In genomic region chr6:169619650-169620049, GRCh38 we compare ENCODE assay signal across 17 cellular contexts.
DNase-seq lines count a peak whose midpoint lies in the region; ATAC-seq and TF ChIP-seq lines count a peak whose summit lies in the region.
"Had no signal": no experiment of that assay in that cellular context is flagged by ENCODE, and none has a peak within 500 bp of the region (broad histone marks: within the 10 kb centered on the region; RNA-seq: fewer than 3 reads in every experiment).

No MANE protein-coding gene starts in this region.

- H3K9me3 ChIP-seq in RWPE2 (ENCODE audit: severe bottlenecking) (no peaks in the 10 kb centered on the region), skeletal muscle satellite cell (replicated peaks; ENCODE audit: low read length) (no peaks in the 10 kb centered on the region)
- H3K9me3 ChIP-seq: right atrium auricular region had no signal

- peak overlapping the region; percentile 55; the same call in 1 of the 2 replicates for H3K4me3 Mint-ChIP-seq in HFFc6
- H3K4me3 Mint-ChIP-seq in stimulated activated memory B cell treated with anti-CD40 and anti-IgM and Interleukin-4, amounts not matched to agents 10 μg/mL and 1 μg/mL and 100 μg/mL, for 72 hours: no peak overlapping the region
- H3K4me3 Mint-ChIP-seq: CD4-positive, CD25-positive, alpha-beta regulatory T cell; dendritic cell treated with granulocyte-macrophage colony-stimulating factor and Interleukin-4, amounts not matched to agents 40 ng/mL and 50 ng/mL, for 4 days; naive thymus-derived CD8-positive, alpha-beta T cell; stimulated activated naive B cell treated with anti-CD40 and anti-IgM and Interleukin-4, amounts not matched to agents 10 μg/mL and 1 μg/mL and 100 μg/mL, for 72 hours had no signal

- H3K27me3 Mint-ChIP-seq in HFFc6 (ENCODE audit: insufficient read depth): no peaks in the 10 kb centered on the region; the same call in none of the 2 replicates
- H3K27me3 Mint-ChIP-seq in stimulated activated memory B cell treated with anti-CD40 and anti-IgM and Interleukin-4, amounts not matched to agents 10 μg/mL and 1 μg/mL and 100 μg/mL, for 72 hours: no peaks in the 10 kb centered on the region
- H3K27me3 Mint-ChIP-seq: dendritic cell treated with granulocyte-macrophage colony-stimulating factor and Interleukin-4, amounts not matched to agents 40 ng/mL and 50 ng/mL, for 4 days; naive thymus-derived CD8-positive, alpha-beta T cell; stimulated activated naive B cell treated with anti-CD40 and anti-IgM and Interleukin-4, amounts not matched to agents 10 μg/mL and 1 μg/mL and 100 μg/mL, for 72 hours had no signal

- peaks cover 35% of the 10 kb centered on the region for H3K4me1 ChIP-seq in RWPE2 (ENCODE audit: insufficient read depth, poor library complexity, severe bottlenecking)
- H3K4me1 ChIP-seq in skeletal muscle satellite cell (ENCODE audit: control insufficient read depth, insufficient read depth, low read length): peaks cover 32% of the 10 kb centered on the region
- H3K4me1 ChIP-seq: right atrium auricular region had no signal

- H3K27me3 ChIP-seq in RWPE2 (ENCODE audit: insufficient read depth, poor library complexity, severe bottlenecking) (no peaks in the 10 kb centered on the region), skeletal muscle satellite cell (ENCODE audit: control insufficient read depth, insufficient read depth, low read length) (no peaks in the 10 kb centered on the region)
- H3K27me3 ChIP-seq: right atrium auricular region had no signal

- peak overlapping the region; percentile 65 for H3K4me2 ChIP-seq in skeletal muscle satellite cell (ENCODE audit: low read length)

- peak overlapping the region; percentile 40 for H3K9ac ChIP-seq in skeletal muscle satellite cell (ENCODE audit: low read depth, low read length)

- H3K36me3 Mint-ChIP-seq in HFFc6 (ENCODE audit: low read depth): peaks cover 32% of the 10 kb centered on the region
- peaks cover 40% of the 10 kb centered on the region for H3K36me3 Mint-ChIP-seq in stimulated activated memory B cell treated with anti-CD40 and anti-IgM and Interleukin-4, amounts not matched to agents 10 μg/mL and 1 μg/mL and 100 μg/mL, for 72 hours

- H3K36me3 ChIP-seq in RWPE2 (ENCODE audit: low read depth) (no peaks in the 10 kb centered on the region), skeletal muscle satellite cell (ENCODE audit: insufficient read depth, low read length) (no peaks in the 10 kb centered on the region)
- H3K36me3 ChIP-seq: right atrium auricular region had no signal

- peak overlapping the region; percentile 59 for H3K27ac ChIP-seq in RWPE2 (ENCODE audit: poor library complexity, severe bottlenecking)
- H3K27ac ChIP-seq: right atrium auricular region had no signal

- DNase-seq in HFFc6 (peak; percentile 30), RWPE2 (ENCODE audit: low spot score) (no peak), fibroblast of mammary gland (ENCODE audit: low read depth) (peak; percentile 67), SHP77 (lab: John Stamatoyannopoulos, UW) (no peak)
- DNase-seq: activated CD4-positive, CD25-positive, alpha-beta regulatory T cell treated with anti-CD3 and anti-CD28 coated beads, Interleukin-2, amount 50 U/mL, for 72 hours; CD4-positive, CD25-positive, alpha-beta regulatory T cell; GOT3; naive thymus-derived CD8-positive, alpha-beta T cell; NCI-H2081; NK-92 treated with Interleukin-12 subunit alpha and Interleukin-12 subunit beta, amount 100 ng/mL, for 24 hours; stimulated activated CD4-positive, alpha-beta T cell treated with anti-CD3 and anti-CD28 coated beads, Interleukin-4, amount 100 ng/mL, for 4 hours; stimulated activated naive B cell treated with anti-CD40 and anti-IgM and Interleukin-4, amounts not matched to agents 10 μg/mL and 1 μg/mL and 100 μg/mL, for 72 hours had no signal

- peaks cover 10% of the 10 kb centered on the region for H3K9me3 Mint-ChIP-seq in HFFc6
- peaks cover 23% of the 10 kb centered on the region for H3K9me3 Mint-ChIP-seq in stimulated activated memory B cell treated with anti-CD40 and anti-IgM and Interleukin-4, amounts not matched to agents 10 μg/mL and 1 μg/mL and 100 μg/mL, for 72 hours

- H3K27ac Mint-ChIP-seq in HFFc6: peak overlapping the region; percentile 70
- H3K27ac Mint-ChIP-seq in stimulated activated memory B cell treated with anti-CD40 and anti-IgM and Interleukin-4, amounts not matched to agents 10 μg/mL and 1 μg/mL and 100 μg/mL, for 72 hours: no peak overlapping the region
- H3K27ac Mint-ChIP-seq: CD4-positive, CD25-positive, alpha-beta regulatory T cell; dendritic cell treated with granulocyte-macrophage colony-stimulating factor and Interleukin-4, amounts not matched to agents 40 ng/mL and 50 ng/mL, for 4 days; stimulated activated naive B cell treated with anti-CD40 and anti-IgM and Interleukin-4, amounts not matched to agents 10 μg/mL and 1 μg/mL and 100 μg/mL, for 72 hours had no signal

- no peak for TF ChIP-seq CTCF in HFFc6 (IDR thresholded peaks at IDR 0.05)
- no peak for TF ChIP-seq CTCF in RWPE2 (IDR thresholded peaks at IDR 0.05; ENCODE audit: poor library complexity, severe bottlenecking)
- no peak for TF ChIP-seq CTCF in fibroblast of mammary gland (conservative IDR thresholded peaks at IDR 0.05; ENCODE audit: control insufficient read depth, insufficient read depth, low read depth, low read length)

- H3K4me1 Mint-ChIP-seq in HFFc6 (ENCODE audit: low read depth): peaks cover 34% of the 10 kb centered on the region
- peaks cover 8% of the 10 kb centered on the region for H3K4me1 Mint-ChIP-seq in stimulated activated memory B cell treated with anti-CD40 and anti-IgM and Interleukin-4, amounts not matched to agents 10 μg/mL and 1 μg/mL and 100 μg/mL, for 72 hours

- no peak overlapping the region for H3K4me3 ChIP-seq in RWPE2 (ENCODE audit: severe bottlenecking)
- H3K4me3 ChIP-seq in fibroblast of mammary gland (ENCODE audit: control insufficient read depth, low read depth, low read length): no peak overlapping the region
- peak overlapping the region; percentile 36 for H3K4me3 ChIP-seq in skeletal muscle satellite cell (ENCODE audit: low read length)
- H3K4me3 ChIP-seq: right atrium auricular region had no signal

- ATAC-seq in RWPE2 (ENCODE audit: low read depth): peak; percentile 24; the same call in 1 of the 3 replicates
- ATAC-seq in stimulated activated memory B cell treated with anti-CD40 and anti-IgM and Interleukin-4, amounts not matched to agents 10 μg/mL and 1 μg/mL and 100 μg/mL, for 72 hours: no peak
- no peak for ATAC-seq in HG02642 (IDR thresholded peaks at IDR 0.05; ENCODE audit: poor library complexity, unreplicated experiment)
- ATAC-seq: naive thymus-derived CD8-positive, alpha-beta T cell; stimulated activated naive B cell treated with anti-CD40 and anti-IgM and Interleukin-4, amounts not matched to agents 10 μg/mL and 1 μg/mL and 100 μg/mL, for 72 hours had no signal

Comparison
In these comparisons a context has a peak if more than half of its experiments do, and no peak if none do; other contexts are left out.
1. DNase-seq: peak in HFFc6 (single experiment) and fibroblast of mammary gland (single experiment); none in RWPE2 (single experiment) and SHP77 (0 of 2).